ENCODE assay signal across 6 cellular contexts in the genomic region with DNA sequence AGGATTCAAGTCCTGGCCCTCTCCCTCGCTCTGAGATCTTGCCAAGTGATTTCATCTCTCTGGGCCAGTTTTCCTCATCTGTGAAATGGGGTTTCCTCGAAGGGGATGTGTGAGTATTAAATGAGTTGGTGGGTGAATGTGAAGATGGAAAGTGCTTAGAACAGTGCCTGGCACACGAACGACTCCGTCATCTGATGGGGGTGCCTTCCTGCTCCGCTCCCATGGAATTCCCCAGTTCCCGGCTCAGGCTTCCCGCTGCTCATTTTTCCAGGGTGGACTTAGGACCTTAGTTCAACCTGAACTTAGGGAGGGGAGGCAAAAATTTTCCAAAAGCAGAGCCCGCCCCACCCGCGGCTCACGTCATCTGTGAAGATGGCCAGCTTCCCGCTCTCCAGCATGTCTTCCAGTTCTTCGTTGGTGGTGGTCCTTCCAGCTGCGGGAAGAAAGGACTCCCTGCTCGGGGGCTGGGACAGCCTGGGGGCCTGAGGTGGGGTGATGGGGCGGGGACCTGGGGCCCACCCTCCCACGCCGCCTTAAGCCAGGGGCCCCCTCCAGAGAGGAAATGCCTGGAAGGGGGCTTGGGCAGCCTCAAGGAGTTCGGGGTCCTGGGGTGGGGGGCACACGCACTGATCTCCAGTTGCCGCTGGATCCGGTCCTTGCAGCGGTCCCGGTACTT. TPM values are rescaled to one million over a fixed set of nuclear protein-coding genes. Genes with fewer than 3 reads are reported as not detected.
DNase-seq lines count a peak whose midpoint lies in the region; ATAC-seq, FAIRE-seq and TF ChIP-seq lines count a peak whose summit lies in the region.

No MANE protein-coding gene starts in this region.

- H3K27me3 Mint-ChIP-seq in naive thymus-derived CD4-positive, alpha-beta T cell, result peaks cover 0 to 3% (median 0%) of the 10 kb centered on the region in 5 donors

- peak overlapping the region; percentile 95 for H3K27ac ChIP-seq in GM23248
- H3K27ac ChIP-seq in naive thymus-derived CD4-positive, alpha-beta T cell (ENCODE audit: low read depth, low read length), result peak overlapping the region; percentile 61

- peaks cover 32% of the 10 kb centered on the region for H3K4me1 ChIP-seq in GM23248 (ENCODE audit: insufficient read depth)
- peaks cover 5 to 11% of the 10 kb centered on the region in 2 donors for H3K4me1 ChIP-seq in naive thymus-derived CD4-positive, alpha-beta T cell (ENCODE audit: control insufficient read depth in 2 of 2, insufficient read depth in 2 of 2, low read length in 2 of 2)

- peaks cover 0 to 9% (median 6%) of the 10 kb centered on the region in 7 donors for H3K4me1 Mint-ChIP-seq in naive thymus-derived CD4-positive, alpha-beta T cell

- H3K4me3 Mint-ChIP-seq in naive thymus-derived CD4-positive, alpha-beta T cell, result peak overlapping the region; percentile 66 to 90 (median 82)

- H3K9me3 ChIP-seq in GM23248 (ENCODE audit: low read depth), result no peaks in the 10 kb centered on the region
- H3K9me3 ChIP-seq in naive thymus-derived CD4-positive, alpha-beta T cell (ENCODE audit: control insufficient read depth in 2 of 3, low read length in 3 of 3), result no peaks in the 10 kb centered on the region

- H3K4me2 ChIP-seq in GM23248 (ENCODE audit: unreplicated experiment), result peak overlapping the region; percentile 75

- H3K79me2 ChIP-seq in GM23248 (ENCODE audit: insufficient read depth), result no peaks in the 10 kb centered on the region

- TF ChIP-seq CTCF in astrocyte of the cerebellum (IDR thresholded peaks at IDR 0.05; ENCODE audit: low read depth, low read length, missing control alignments), result no peak

- CTCF ChIA-PET in naive thymus-derived CD4-positive, alpha-beta T cell (lab: Charles Lee), result interaction anchor here (1.2 kb wide), 1 partner anchor 13 kb away, joined by 3 read pairs; no protein-coding TSS in a partner anchor

- H3K36me3 Mint-ChIP-seq in naive thymus-derived CD4-positive, alpha-beta T cell, result no peaks in the 10 kb centered on the region

- H3F3A ChIP-seq in GM23248 (ENCODE audit: insufficient read depth), result peaks cover 32% of the 10 kb centered on the region

- DNase-seq in GM23248 (peak; percentile 63), astrocyte of the cerebellum (ENCODE audit: low read depth) (no peak), NCI-H1105 treated with DMSO at 0.1 percent for 48 hours (lab: John Stamatoyannopoulos, UW) (no peak), HTR-8/SVneo (ENCODE audit: insufficient read length, low spot score) (no peak)
- DNase-seq in naive thymus-derived CD4-positive, alpha-beta T cell, result no peak

- in situ Hi-C loops in GM23248 (cut with MboI) (loop anchor here (25.0 kb wide), 1 partner anchor 441 kb away; a partner anchor contains a TSS), astrocyte of the cerebellum (cut with HindIII; ENCODE audit: low sequenced_read_pairs) (no loop called here)

- H3K9ac ChIP-seq in GM23248, result peak overlapping the region; percentile 88

- H3K36me3 ChIP-seq in GM23248 (ENCODE audit: low read depth), result no peaks in the 10 kb centered on the region
- no peaks in the 10 kb centered on the region for H3K36me3 ChIP-seq in naive thymus-derived CD4-positive, alpha-beta T cell (ENCODE audit: control insufficient read depth in 2 of 3, insufficient read depth in 3 of 3, low read length in 3 of 3)

- peak overlapping the region; percentile 52 to 91 (median 70) for H3K27ac Mint-ChIP-seq in naive thymus-derived CD4-positive, alpha-beta T cell

- POLR2A ChIA-PET in naive thymus-derived CD4-positive, alpha-beta T cell (lab: Charles Lee), result interaction anchor here (0.7 kb wide), 1 partner anchor 478 kb away, joined by 3 read pairs; no protein-coding TSS in a partner anchor

- no peaks in the 10 kb centered on the region for H3K9me3 Mint-ChIP-seq in naive thymus-derived CD4-positive, alpha-beta T cell

- no peaks in the 10 kb centered on the region for H3K27me3 ChIP-seq in GM23248 (replicated peaks; ENCODE audit: insufficient read depth)
- no peaks in the 10 kb centered on the region for H3K27me3 ChIP-seq in naive thymus-derived CD4-positive, alpha-beta T cell (ENCODE audit: control insufficient read depth in 2 of 2, insufficient read depth in 2 of 2, low read length in 2 of 2)

- H3K4me3 ChIP-seq in GM23248 (peak overlapping the region; percentile 84), astrocyte of the cerebellum (ENCODE audit: low read depth, low read length) (peak overlapping the region; percentile 39)
- peak overlapping the region; percentile 78 for H3K4me3 ChIP-seq in naive thymus-derived CD4-positive, alpha-beta T cell (ENCODE audit: low read length)

- intact Hi-C loops in naive thymus-derived CD4-positive, alpha-beta T cell (cut with micrococcal nuclease), result loop anchor here (2.0 to 5.0 kb wide), 2 partner anchors 39 to 78 kb away; a partner anchor contains a TSS

- 14 to 16% methylated on average over 23 to 25 of the region's 25 CpGs for WGBS in GM23248 (ENCODE audit: low coverage in 1 of 2, low lambda C conversion rate in 2 of 2, missing lambda C conversion rate in 2 of 2), 2 experiments

- no peak for FAIRE-seq in HTR-8/SVneo (lab: Jason Lieb, UNC)

- H2AFZ ChIP-seq in GM23248, result peak overlapping the region; percentile 85

- no peaks in the 10 kb centered on the region for H3K9me2 ChIP-seq in GM23248 (ENCODE audit: insufficient read depth)

- no peaks in the 10 kb centered on the region for H4K20me1 ChIP-seq in GM23248 (ENCODE audit: insufficient read depth)

- ATAC-seq in naive thymus-derived CD4-positive, alpha-beta T cell, result no peak
- ATAC-seq in GM21381 (IDR thresholded peaks at IDR 0.05; ENCODE audit: unreplicated experiment), result no peak

RNA-seq across cellular contexts. Expression of a gene that starts 11.5 kb away (rescaled TPM):
- total RNA-seq in GM23248 (2014; rRNA removed; shearing (Covaris generic)), result 69.7 and 73.2 TPM in 2 replicates
- polyA plus RNA-seq in GM23248 (2016; fragmentation: Nextera tagmentation; extraction: Ambion mirVana), result 40.2 and 40.9 TPM in 2 replicates
- total RNA-seq in naive thymus-derived CD4-positive, alpha-beta T cell, result 1 to 10 TPM in 4 of 5 experiments, under 1 TPM in 1; 0.66 to 7.0 (median 3.3) TPM
- under 1 TPM in 1 of 2 donors, not detected in 1; 0.08 TPM for polyA plus RNA-seq in naive thymus-derived CD4-positive, alpha-beta T cell

RNA-seq across cellular contexts. Expression of a gene that starts 14.0 kb away (rescaled TPM):
- 2.0 and 2.3 TPM in 2 replicates for total RNA-seq in GM23248 (2014; rRNA removed; shearing (Covaris generic))
- polyA plus RNA-seq in GM23248 (2016; fragmentation: Nextera tagmentation; extraction: Ambion mirVana), result 0.23 and 0.46 TPM in 2 replicates
- 1 to 10 TPM; 1.7 to 5.2 (median 4.2) TPM for total RNA-seq in naive thymus-derived CD4-positive, alpha-beta T cell
- under 1 TPM; 0.37 to 0.51 TPM for polyA plus RNA-seq in naive thymus-derived CD4-positive, alpha-beta T cell

RNA-seq across cellular contexts. Expression of a gene that starts 36.9 kb away (rescaled TPM):
- total RNA-seq in GM23248 (2014; rRNA removed; shearing (Covaris generic)), result 24.9 and 25.8 TPM in 2 replicates
- polyA plus RNA-seq in GM23248 (2016; fragmentation: Nextera tagmentation; extraction: Ambion mirVana), result 49.3 and 52.1 TPM in 2 replicates
- total RNA-seq in naive thymus-derived CD4-positive, alpha-beta T cell, result 100 to 1,000 TPM in 3 of 5 experiments, 10 to 100 TPM in 2; 77.9 to 114 (median 100) TPM
- polyA plus RNA-seq in naive thymus-derived CD4-positive, alpha-beta T cell, result 10 to 100 TPM; 23.1 to 33.1 TPM

RNA-seq across cellular contexts. Expression of a gene that starts 38.9 kb away (rescaled TPM):
- total RNA-seq in GM23248 (2014; rRNA removed; shearing (Covaris generic)), result 2.0 and 2.3 TPM in 2 replicates
- 4.0 and 5.9 TPM in 2 replicates for polyA plus RNA-seq in GM23248 (2016; fragmentation: Nextera tagmentation; extraction: Ambion mirVana)
- 10 to 100 TPM; 27.0 to 47.2 (median 36.8) TPM for total RNA-seq in naive thymus-derived CD4-positive, alpha-beta T cell
- 1 to 10 TPM; 1.3 to 2.5 TPM for polyA plus RNA-seq in naive thymus-derived CD4-positive, alpha-beta T cell

RNA-seq across cellular contexts. Expression of a gene that starts 47.6 kb away (rescaled TPM):
- 36.1 and 39.7 TPM in 2 replicates for total RNA-seq in GM23248 (2014; rRNA removed; shearing (Covaris generic))
- 30.9 and 31.6 TPM in 2 replicates for polyA plus RNA-seq in GM23248 (2016; fragmentation: Nextera tagmentation; extraction: Ambion mirVana)
- 10 to 100 TPM in 4 of 5 experiments, 1 to 10 TPM in 1; 6.0 to 29.8 (median 18.4) TPM for total RNA-seq in naive thymus-derived CD4-positive, alpha-beta T cell
- 10 to 100 TPM; 10.3 to 17.8 TPM for polyA plus RNA-seq in naive thymus-derived CD4-positive, alpha-beta T cell
